10 cellular contexts compared by ENCODE assay signal in the genomic region with DNA sequence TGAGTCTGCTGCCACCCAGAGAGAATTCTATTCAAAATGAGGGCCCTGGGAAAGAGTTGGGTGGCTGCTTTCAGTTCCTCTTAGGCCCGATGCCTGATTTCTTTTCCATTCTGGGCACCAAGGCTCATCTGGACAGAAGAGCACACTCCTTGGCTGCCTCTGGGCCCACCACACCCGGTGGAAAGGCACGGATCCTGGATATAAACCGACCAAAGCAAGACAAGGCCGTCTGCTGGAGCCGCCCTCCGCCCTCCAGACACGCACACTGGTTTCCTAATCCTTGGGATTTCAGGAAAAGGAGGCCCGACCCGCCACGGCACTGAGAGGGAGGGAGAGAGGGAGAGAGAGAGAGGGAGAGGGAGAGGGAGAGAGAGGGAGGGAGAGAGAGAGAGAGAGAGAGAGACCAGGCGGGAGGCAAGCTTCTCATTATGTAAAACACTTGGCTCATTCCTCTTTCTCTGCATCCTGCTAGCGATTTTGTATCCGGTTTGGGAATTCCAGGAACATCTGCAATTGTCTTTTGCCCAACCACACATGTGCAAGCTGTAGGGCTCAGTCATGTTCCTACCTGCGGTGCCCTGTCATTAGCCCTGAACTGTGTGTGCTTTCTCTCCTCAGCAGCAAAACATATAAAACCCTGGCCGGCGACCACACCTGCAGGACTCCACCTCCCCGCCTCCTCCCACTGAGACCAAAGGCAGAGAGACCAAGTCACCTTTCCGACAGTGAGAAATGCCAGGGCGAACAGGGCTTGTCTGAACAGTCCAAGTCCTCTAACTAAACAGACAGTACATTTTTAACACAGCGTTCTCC.
DNase-seq lines count a peak whose midpoint lies in the region; ATAC-seq, FAIRE-seq and TF ChIP-seq lines count a peak whose summit lies in the region.
"Had no signal": no experiment of that assay in that cellular context is flagged by ENCODE, and none has a peak within 500 bp of the region (broad histone marks: within the 10 kb centered on the region; RNA-seq: fewer than 3 reads in every experiment).

No MANE protein-coding gene starts in this region.

- H3K27ac ChIP-seq in HUES6 (ENCODE audit: low read depth, low read length), result no peak overlapping the region
- no peak overlapping the region for H3K27ac ChIP-seq in astrocyte (ENCODE audit: low read depth, low read length)
- H3K27ac ChIP-seq in right atrium auricular region, result no peak overlapping the region
- peak overlapping the region; percentile 91 for H3K27ac ChIP-seq in smooth muscle cell (ENCODE audit: low read depth)
- H3K27ac ChIP-seq in CD4-positive, alpha-beta memory T cell (ENCODE audit: low read depth, low read length), result no peak overlapping the region
- H3K27ac ChIP-seq: parathyroid adenoma had no signal

- H3K4me3 Mint-ChIP-seq in astrocyte (ENCODE audit: unreplicated experiment), result no peak overlapping the region
- H3K4me3 Mint-ChIP-seq in CD4-positive, alpha-beta memory T cell, result no peak overlapping the region
- H3K4me3 Mint-ChIP-seq: stimulated activated memory B cell treated with anti-CD40 and anti-IgM and Interleukin-4, amounts not matched to agents 10 μg/mL and 1 μg/mL and 100 μg/mL, for 72 hours had no signal

- CTCF ChIA-PET in CD4-positive, alpha-beta memory T cell (lab: Charles Lee; ENCODE audit: partially characterized antibody), result no interaction called here

- POLR2A ChIA-PET in CD4-positive, alpha-beta memory T cell (lab: Charles Lee; ENCODE audit: partially characterized antibody), result no interaction called here

- H3K36me3 ChIP-seq in HUES6 (ENCODE audit: control insufficient read depth, insufficient read depth, low read length) (no peaks in the 10 kb centered on the region), astrocyte (ENCODE audit: insufficient read depth, low read length) (no peaks in the 10 kb centered on the region), right atrium auricular region (no peaks in the 10 kb centered on the region), smooth muscle cell (ENCODE audit: low read depth) (no peaks in the 10 kb centered on the region)
- H3K36me3 ChIP-seq in CD4-positive, alpha-beta memory T cell (ENCODE audit: insufficient read depth, low read length), result no peaks in the 10 kb centered on the region
- H3K36me3 ChIP-seq: gastroesophageal sphincter had no signal

- peak overlapping the region; percentile 55 for H3K9ac ChIP-seq in HUES6 (ENCODE audit: low read length)
- peak overlapping the region; percentile 35 for H3K9ac ChIP-seq in astrocyte (ENCODE audit: low read length)
- peak overlapping the region; percentile 46 for H3K9ac ChIP-seq in smooth muscle cell (ENCODE audit: low read depth)
- H3K9ac ChIP-seq: parathyroid adenoma had no signal

- H3K4me3 ChIP-seq in HUES6 (ENCODE audit: low read depth, low read length) (peak overlapping the region; percentile 2; the same call in 1 of the 2 replicates), astrocyte (ENCODE audit: insufficient read depth, low read depth, low read length) (no peak overlapping the region), right atrium auricular region (no peak overlapping the region), smooth muscle cell (no peak overlapping the region)
- H3K4me3 ChIP-seq in CD4-positive, alpha-beta memory T cell (ENCODE audit: low read length in 2 of 2), result no peak overlapping the region
- H3K4me3 ChIP-seq: gastroesophageal sphincter had no signal

- H3K36me3 Mint-ChIP-seq in astrocyte (ENCODE audit: low read depth, unreplicated experiment), result no peaks in the 10 kb centered on the region
- no peaks in the 10 kb centered on the region for H3K36me3 Mint-ChIP-seq in CD4-positive, alpha-beta memory T cell
- H3K36me3 Mint-ChIP-seq: stimulated activated memory B cell treated with anti-CD40 and anti-IgM and Interleukin-4, amounts not matched to agents 10 μg/mL and 1 μg/mL and 100 μg/mL, for 72 hours had no signal

- H3K27me3 ChIP-seq in HUES6 (ENCODE audit: control insufficient read depth, insufficient read depth, low read length), result no peaks in the 10 kb centered on the region
- H3K27me3 ChIP-seq in astrocyte (ENCODE audit: insufficient read depth, low read length), result no peaks in the 10 kb centered on the region
- H3K27me3 ChIP-seq in right atrium auricular region, result no peaks in the 10 kb centered on the region
- H3K27me3 ChIP-seq in smooth muscle cell (ENCODE audit: low read depth), result no peaks in the 10 kb centered on the region
- no peaks in the 10 kb centered on the region for H3K27me3 ChIP-seq in CD4-positive, alpha-beta memory T cell (ENCODE audit: insufficient read depth, low read length)

- peaks cover 87% of the 10 kb centered on the region for H4K20me1 ChIP-seq in astrocyte (ENCODE audit: insufficient read depth, low read length)
- H4K20me1 ChIP-seq in smooth muscle cell (ENCODE audit: low read depth), result peaks cover 31% of the 10 kb centered on the region

- H3K27me3 Mint-ChIP-seq in astrocyte (ENCODE audit: low read depth, unreplicated experiment), result no peaks in the 10 kb centered on the region
- H3K27me3 Mint-ChIP-seq in CD4-positive, alpha-beta memory T cell, result no peaks in the 10 kb centered on the region

- DNase-seq in astrocyte (ENCODE audit: low read depth) (peak; percentile 57), right atrium auricular region (ENCODE audit: low spot score) (peak; percentile 72), smooth muscle cell (lab: John Stamatoyannopoulos, UW; ENCODE audit: unreplicated experiment) (peak; percentile 16)
- DNase-seq in CD4-positive, alpha-beta memory T cell, result no peak

- no peak for TF ChIP-seq CTCF in astrocyte (IDR thresholded peaks at IDR 0.05; ENCODE audit: insufficient read depth, low read depth, low read length)
- no peak for TF ChIP-seq CTCF in right atrium auricular region (IDR thresholded peaks at IDR 0.05)
- TF ChIP-seq CTCF in smooth muscle cell (IDR thresholded peaks at IDR 0.05; ENCODE audit: borderline replicate concordance, insufficient read depth, poor library complexity, severe bottlenecking), result no peak

- H3K4me2 ChIP-seq in astrocyte (ENCODE audit: low read length) (peak overlapping the region; percentile 30), smooth muscle cell (peak overlapping the region; percentile 76)

- ATAC-seq in HG03025 (IDR thresholded peaks at IDR 0.05; ENCODE audit: low FRiP score, unreplicated experiment) (no peak), GM19452 (IDR thresholded peaks at IDR 0.05; ENCODE audit: unreplicated experiment) (no peak)
- ATAC-seq: gastroesophageal sphincter; stimulated activated memory B cell treated with anti-CD40 and anti-IgM and Interleukin-4, amounts not matched to agents 10 μg/mL and 1 μg/mL and 100 μg/mL, for 72 hours had no signal

- H3F3A ChIP-seq in smooth muscle cell (ENCODE audit: low read depth), result peaks cover 20% of the 10 kb centered on the region

- intact Hi-C loops in CD4-positive, alpha-beta memory T cell (cut with micrococcal nuclease), result no loop called here

- FAIRE-seq in astrocyte (lab: Jason Lieb, UNC), result no peak

- H3K9me3 ChIP-seq in HUES6 (ENCODE audit: control insufficient read depth, insufficient read depth, low read depth, low read length), result peaks cover 4% of the 10 kb centered on the region; the same call in 1 of the 2 replicates
- H3K9me3 ChIP-seq in astrocyte (ENCODE audit: insufficient read depth, low read depth, low read length), result no peaks in the 10 kb centered on the region
- H3K9me3 ChIP-seq in right atrium auricular region, result no peaks in the 10 kb centered on the region
- H3K9me3 ChIP-seq in smooth muscle cell (replicated peaks; ENCODE audit: low read depth), result no peaks in the 10 kb centered on the region
- H3K9me3 ChIP-seq in CD4-positive, alpha-beta memory T cell (ENCODE audit: control insufficient read depth in 1 of 2, low read length in 2 of 2), result no peaks in the 10 kb centered on the region

- H3K79me2 ChIP-seq in astrocyte (ENCODE audit: insufficient read depth, low read length), result peaks cover 90% of the 10 kb centered on the region
- peaks cover 4% of the 10 kb centered on the region for H3K79me2 ChIP-seq in smooth muscle cell (ENCODE audit: low read depth)
- H3K79me2 ChIP-seq: parathyroid adenoma had no signal

- no peaks in the 10 kb centered on the region for H3K9me3 Mint-ChIP-seq in astrocyte (ENCODE audit: unreplicated experiment)
- peaks cover 0 to 3% (median 0%) of the 10 kb centered on the region in 8 donors for H3K9me3 Mint-ChIP-seq in CD4-positive, alpha-beta memory T cell
- H3K9me3 Mint-ChIP-seq: stimulated activated memory B cell treated with anti-CD40 and anti-IgM and Interleukin-4, amounts not matched to agents 10 μg/mL and 1 μg/mL and 100 μg/mL, for 72 hours had no signal

- H2AFZ ChIP-seq in astrocyte (ENCODE audit: low read depth, low read length) (peak overlapping the region; percentile 2), smooth muscle cell (ENCODE audit: low read depth) (peak overlapping the region; percentile 59)
- H2AFZ ChIP-seq: parathyroid adenoma had no signal

- H3K4me1 Mint-ChIP-seq in astrocyte (ENCODE audit: low read depth, unreplicated experiment), result peaks cover 27% of the 10 kb centered on the region
- H3K4me1 Mint-ChIP-seq in CD4-positive, alpha-beta memory T cell, result peaks cover 0 to 1% (median 0%) of the 10 kb centered on the region in 4 donors

- WGBS in smooth muscle cell (ENCODE audit: low lambda C conversion rate), result 19% methylated on average over 21 of the region's 21 CpGs

- no peak overlapping the region for H3K27ac Mint-ChIP-seq in astrocyte (ENCODE audit: unreplicated experiment)
- no peak overlapping the region for H3K27ac Mint-ChIP-seq in CD4-positive, alpha-beta memory T cell
- H3K27ac Mint-ChIP-seq: stimulated activated memory B cell treated with anti-CD40 and anti-IgM and Interleukin-4, amounts not matched to agents 10 μg/mL and 1 μg/mL and 100 μg/mL, for 72 hours had no signal

- H3K4me1 ChIP-seq in HUES6 (ENCODE audit: control insufficient read depth, insufficient read depth, low read length) (peaks cover 35% of the 10 kb centered on the region), astrocyte (ENCODE audit: insufficient read depth, low read length) (peaks cover 32% of the 10 kb centered on the region), right atrium auricular region (no peaks in the 10 kb centered on the region), smooth muscle cell (ENCODE audit: low read depth) (peaks cover 30% of the 10 kb centered on the region)
- no peaks in the 10 kb centered on the region for H3K4me1 ChIP-seq in CD4-positive, alpha-beta memory T cell (ENCODE audit: insufficient read depth, low read length)
- H3K4me1 ChIP-seq: gastroesophageal sphincter, parathyroid adenoma had no signal

Comparison
In these comparisons a context has a peak if more than half of its experiments do, and no peak if none do; other contexts are left out.
1. DNase-seq: peak in astrocyte (single experiment), right atrium auricular region (single experiment) and smooth muscle cell (single experiment); none in CD4-positive, alpha-beta memory T cell (0 of 5).
2. Peak in every context shown above with its lines, with median percentiles within 50 percentile points of each other: H3K9ac ChIP-seq.